In the genomic region with DNA sequence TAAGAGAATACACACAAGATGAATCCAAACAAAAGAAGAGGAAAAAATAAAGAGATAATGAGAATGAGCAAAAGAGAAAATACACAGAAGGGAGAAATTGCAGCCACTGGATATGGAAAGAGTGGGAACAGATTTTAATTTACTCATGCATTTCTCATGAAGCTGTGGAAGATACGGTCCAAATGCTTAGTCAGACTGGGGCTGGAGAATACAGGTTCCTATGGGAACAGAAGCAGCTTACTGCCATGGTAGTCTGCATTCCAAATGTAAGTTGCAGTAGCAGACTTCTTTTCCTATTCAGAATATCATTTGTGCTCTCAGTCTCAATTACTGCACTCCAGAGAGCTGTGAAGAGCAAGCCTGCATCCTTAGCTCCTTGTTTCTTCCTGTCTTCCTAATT, we compare ENCODE assay signal across 23 cellular contexts.
DNase-seq lines count a peak whose midpoint lies in the region; ATAC-seq and TF ChIP-seq lines count a peak whose summit lies in the region.
"Had no signal": no experiment of that assay in that cellular context is flagged by ENCODE, and none has a peak within 500 bp of the region (broad histone marks: within the 10 kb centered on the region; RNA-seq: fewer than 3 reads in every experiment).

No MANE protein-coding gene starts in this region.

- H3K27ac ChIP-seq in ACC112 (ENCODE audit: low read depth, low read length) (peak overlapping the region; percentile 64), left lung (no peak overlapping the region)
- H3K27ac ChIP-seq: colonic mucosa, gastrocnemius medialis, SJSA1, tibial nerve had no signal

- H3K9me3 ChIP-seq in left lung, result no peaks in the 10 kb centered on the region
- H3K9me3 ChIP-seq: colonic mucosa, gastrocnemius medialis, SJSA1, tibial nerve had no signal

- H3K36me3 Mint-ChIP-seq in activated CD4-positive, alpha-beta memory T cell treated with anti-CD3 and anti-CD28 coated beads, Interleukin-2, amount 10 ng/mL, durations not matched to agents 7 days and 5 days (ENCODE audit: low read depth), result no peaks in the 10 kb centered on the region
- H3K36me3 Mint-ChIP-seq in mesothelial cell of epicardium, result no peaks in the 10 kb centered on the region

- no peaks in the 10 kb centered on the region for H3K79me2 ChIP-seq in ACC112 (ENCODE audit: control insufficient read depth, insufficient read depth, low read length, unreplicated experiment)

- H2AFZ ChIP-seq in ACC112 (ENCODE audit: low read length, unreplicated experiment), result no peak overlapping the region

- POLR2A ChIA-PET in activated CD4-positive, alpha-beta memory T cell treated with anti-CD3 and anti-CD28 coated beads, Interleukin-2, amount 10 ng/mL, durations not matched to agents 7 days and 5 days (lab: Charles Lee), result no interaction called here

- intact Hi-C loops in left lung (cut with DNase I), result no loop called here

- H3K27me3 ChIP-seq in ACC112 (ENCODE audit: insufficient read depth, low read length) (no peaks in the 10 kb centered on the region), left lung (no peaks in the 10 kb centered on the region)
- H3K27me3 ChIP-seq: colonic mucosa, gastrocnemius medialis, SJSA1, tibial nerve had no signal

- no peak overlapping the region for H3K4me3 Mint-ChIP-seq in activated CD4-positive, alpha-beta memory T cell treated with anti-CD3 and anti-CD28 coated beads, Interleukin-2, amount 10 ng/mL, durations not matched to agents 7 days and 5 days
- no peak overlapping the region for H3K4me3 Mint-ChIP-seq in mesothelial cell of epicardium
- H3K4me3 Mint-ChIP-seq: B cell; nephron progenitor cell; T-helper 1 cell treated with Interleukin-12 subunit alpha and Interleukin-12 subunit beta and Interleukin-4 antibody, amounts not matched to agents 30 μg/mL and 1 μg/mL, for 36 hours had no signal

- no peaks in the 10 kb centered on the region for H3K9me3 Mint-ChIP-seq in activated CD4-positive, alpha-beta memory T cell treated with anti-CD3 and anti-CD28 coated beads, Interleukin-2, amount 10 ng/mL, durations not matched to agents 7 days and 5 days
- no peaks in the 10 kb centered on the region for H3K9me3 Mint-ChIP-seq in mesothelial cell of epicardium
- H3K9me3 Mint-ChIP-seq: nephron progenitor cell; T-helper 1 cell treated with Interleukin-12 subunit alpha and Interleukin-12 subunit beta and Interleukin-4 antibody, amounts not matched to agents 30 μg/mL and 1 μg/mL, for 36 hours had no signal

- peak; percentile 42 for ATAC-seq in left lung
- ATAC-seq: gastrocnemius medialis, left colon had no signal

- no peaks in the 10 kb centered on the region for H3K4me1 Mint-ChIP-seq in activated CD4-positive, alpha-beta memory T cell treated with anti-CD3 and anti-CD28 coated beads, Interleukin-2, amount 10 ng/mL, durations not matched to agents 7 days and 5 days
- H3K4me1 Mint-ChIP-seq in mesothelial cell of epicardium, result peaks cover 14% of the 10 kb centered on the region
- H3K4me1 Mint-ChIP-seq: B cell had no signal

- DNase-seq in GM04504 (ENCODE audit: low read depth), result peak; percentile 33
- DNase-seq in cardiac fibroblast (ENCODE audit: low read depth in 2 of 2), result peak; percentile 75
- DNase-seq in left lung, result no peak
- DNase-seq in DMS53 (lab: John Stamatoyannopoulos, UW), result no peak
- no peak for DNase-seq in stimulated activated CD4-positive, alpha-beta T cell treated with anti-CD3 and anti-CD28 coated beads, Interleukin-4, amount 100 ng/mL, for 4 hours
- DNase-seq in activated CD4-positive, alpha-beta memory T cell treated with anti-CD3 and anti-CD28 coated beads, Interleukin-2, amount 10 ng/mL, durations not matched to agents 7 days and 5 days, result no peak
- DNase-seq in mesothelial cell of epicardium (ENCODE audit: low spot score in 2 of 2, unreplicated experiment in 2 of 2), result no peak
- DNase-seq: activated CD4-positive, alpha-beta T cell treated with anti-CD3 and anti-CD28 coated beads, Interleukin-2, amount 50 U/mL, for 48 hours; activated naive CD4-positive, alpha-beta T cell; activated T-cell treated with anti-CD3 and anti-CD28 coated beads, Interleukin-2, amount 50 U/mL, for 1 hour; colonic mucosa; gastrocnemius medialis; H7; left colon; NCI-H2107; NCI-H69; nephron progenitor cell; stimulated activated naive CD4-positive, alpha-beta T cell had no signal

- TF ChIP-seq CTCF in cardiac fibroblast (IDR thresholded peaks at IDR 0.05; ENCODE audit: low read depth, low read length) (no peak), left lung (IDR thresholded peaks at IDR 0.05) (no peak), mesothelial cell of epicardium (IDR thresholded peaks at IDR 0.05; ENCODE audit: unreplicated experiment) (no peak)

- CTCF ChIA-PET in activated CD4-positive, alpha-beta memory T cell treated with anti-CD3 and anti-CD28 coated beads, Interleukin-2, amount 10 ng/mL, durations not matched to agents 7 days and 5 days (lab: Charles Lee), result no interaction called here

- no peak overlapping the region for H3K27ac Mint-ChIP-seq in activated CD4-positive, alpha-beta memory T cell treated with anti-CD3 and anti-CD28 coated beads, Interleukin-2, amount 10 ng/mL, durations not matched to agents 7 days and 5 days
- no peak overlapping the region for H3K27ac Mint-ChIP-seq in mesothelial cell of epicardium
- H3K27ac Mint-ChIP-seq: B cell; nephron progenitor cell; T-helper 1 cell treated with Interleukin-12 subunit alpha and Interleukin-12 subunit beta and Interleukin-4 antibody, amounts not matched to agents 30 μg/mL and 1 μg/mL, for 36 hours had no signal

- peaks cover 18% of the 10 kb centered on the region for H3K4me1 ChIP-seq in ACC112 (ENCODE audit: control insufficient read depth, insufficient read depth, low read length, unreplicated experiment)
- H3K4me1 ChIP-seq in left lung, result no peaks in the 10 kb centered on the region
- H3K4me1 ChIP-seq: colonic mucosa, gastrocnemius medialis had no signal

- H3K36me3 ChIP-seq in ACC112 (ENCODE audit: insufficient read depth, low read length), result no peaks in the 10 kb centered on the region
- no peaks in the 10 kb centered on the region for H3K36me3 ChIP-seq in left lung
- H3K36me3 ChIP-seq: colonic mucosa, gastrocnemius medialis, SJSA1, tibial nerve had no signal

- H3K4me3 ChIP-seq in ACC112 (ENCODE audit: low read depth, low read length) (no peak overlapping the region), cardiac fibroblast (replicated peaks in 1 of 2; ENCODE audit: low read depth in 2 of 2, low read length in 2 of 2) (no peak overlapping the region), left lung (no peak overlapping the region)
- H3K4me3 ChIP-seq: colonic mucosa, gastrocnemius medialis, SJSA1, tibial nerve had no signal

- no peaks in the 10 kb centered on the region for H3K27me3 Mint-ChIP-seq in activated CD4-positive, alpha-beta memory T cell treated with anti-CD3 and anti-CD28 coated beads, Interleukin-2, amount 10 ng/mL, durations not matched to agents 7 days and 5 days
- H3K27me3 Mint-ChIP-seq in mesothelial cell of epicardium (ENCODE audit: low read depth), result no peaks in the 10 kb centered on the region
- H3K27me3 Mint-ChIP-seq: B cell had no signal

Comparison
In these comparisons a context has a peak if more than half of its experiments do, and no peak if none do; other contexts are left out.
1. DNase-seq: peak in GM04504 (single experiment) and cardiac fibroblast (2 of 2); none in left lung (0 of 2), DMS53 (single experiment), stimulated activated CD4-positive, alpha-beta T cell treated with anti-CD3 and anti-CD28 coated beads, Interleukin-4, amount 100 ng/mL, for 4 hours (0 of 2), activated CD4-positive, alpha-beta memory T cell treated with anti-CD3 and anti-CD28 coated beads, Interleukin-2, amount 10 ng/mL, durations not matched to agents 7 days and 5 days (single experiment) and mesothelial cell of epicardium (0 of 2).